ENCODE assay signal across 10 cellular contexts in the genomic region with DNA sequence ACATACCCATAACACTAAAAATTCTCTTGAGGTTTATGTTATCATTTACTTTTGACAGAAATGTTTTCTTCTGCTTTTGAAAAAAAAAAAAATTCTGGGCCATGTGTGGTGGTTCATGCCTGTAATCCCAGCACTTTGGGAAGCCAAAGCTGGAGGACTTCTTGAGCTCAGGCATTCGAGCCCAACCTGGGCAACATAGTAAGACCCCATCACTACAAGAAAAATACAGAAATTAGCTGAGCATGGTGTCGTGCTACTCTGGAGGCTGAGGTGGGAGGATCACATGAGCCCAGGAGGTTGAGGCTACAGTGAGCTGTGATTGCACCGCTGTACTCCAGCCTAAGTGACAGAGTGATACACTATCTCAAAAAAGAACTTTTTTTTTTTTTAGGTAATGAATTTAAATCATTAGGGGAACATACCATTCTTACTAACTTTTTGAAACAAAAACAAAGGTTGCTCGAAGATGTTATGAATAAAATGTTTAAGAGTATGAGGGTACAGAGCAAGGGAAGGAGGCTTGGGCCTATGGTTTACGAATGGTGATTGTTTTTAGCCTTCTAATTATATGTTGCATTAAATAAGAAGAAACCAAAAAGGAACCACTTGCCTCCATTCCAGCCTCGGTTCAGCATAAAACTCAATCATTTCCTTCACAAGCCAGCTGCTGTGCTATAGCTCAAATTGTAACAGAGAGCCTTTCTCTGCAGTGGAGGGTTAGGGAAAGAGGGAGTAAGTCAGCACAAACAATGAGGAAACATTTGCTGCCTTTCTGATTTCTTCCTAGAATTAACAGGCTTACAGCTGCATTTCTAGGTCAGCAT.
DNase-seq lines count a peak whose midpoint lies in the region; ATAC-seq lines count a peak whose summit lies in the region.
"Had no signal": no experiment of that assay in that cellular context is flagged by ENCODE, and none has a peak within 500 bp of the region (broad histone marks: within the 10 kb centered on the region; RNA-seq: fewer than 3 reads in every experiment).

No MANE protein-coding gene starts in this region.

- H3K9me3 Mint-ChIP-seq in naive thymus-derived CD4-positive, alpha-beta T cell, result no peaks in the 10 kb centered on the region
- H3K9me3 Mint-ChIP-seq: IgD-negative memory B cell had no signal

- CTCF ChIA-PET in naive thymus-derived CD4-positive, alpha-beta T cell (lab: Charles Lee), result no interaction called here

- POLR2A ChIA-PET in naive thymus-derived CD4-positive, alpha-beta T cell (lab: Charles Lee), result no interaction called here

- DNase-seq in DMS 273 treated with DMSO at 0.1 percent for 48 hours (lab: John Stamatoyannopoulos, UW) (peak; percentile 13), amniotic epithelial cell (ENCODE audit: low read depth) (peak; percentile 55), right cardiac atrium (no peak), NOMO-1 (lab: John Stamatoyannopoulos, UW; ENCODE audit: unreplicated experiment in 2 of 2) (no peak), NCI-H1092 treated with DMSO at 0.1 percent for 48 hours (lab: John Stamatoyannopoulos, UW) (no peak)
- no peak for DNase-seq in central memory CD4-positive, alpha-beta T cell
- no peak for DNase-seq in naive thymus-derived CD4-positive, alpha-beta T cell
- DNase-seq: Caco-2 had no signal

- H3K27ac Mint-ChIP-seq in naive thymus-derived CD4-positive, alpha-beta T cell, result no peak overlapping the region
- H3K27ac Mint-ChIP-seq: IgD-negative memory B cell had no signal

- WGBS in right cardiac atrium, result 49% methylated on average over 6 of the region's 6 CpGs

- H3K27me3 ChIP-seq in right cardiac atrium (ENCODE audit: control insufficient read depth, insufficient read depth), result no peaks in the 10 kb centered on the region
- H3K27me3 ChIP-seq in rectal smooth muscle tissue (ENCODE audit: control insufficient read depth, insufficient read depth, low read length), result no peaks in the 10 kb centered on the region
- H3K27me3 ChIP-seq in naive thymus-derived CD4-positive, alpha-beta T cell (ENCODE audit: control insufficient read depth in 2 of 2, insufficient read depth in 2 of 2, low read length in 2 of 2), result no peaks in the 10 kb centered on the region

- H3K4me3 ChIP-seq in right cardiac atrium (ENCODE audit: low read length) (peak overlapping the region; percentile 77), rectal smooth muscle tissue (ENCODE audit: low read length) (peak overlapping the region; percentile 36)
- no peak overlapping the region for H3K4me3 ChIP-seq in naive thymus-derived CD4-positive, alpha-beta T cell (ENCODE audit: low read length)

- H3K27ac ChIP-seq in right cardiac atrium (ENCODE audit: low read length) (peak overlapping the region; percentile 99), rectal smooth muscle tissue (ENCODE audit: low read depth, low read length) (peak overlapping the region; percentile 93)
- no peak overlapping the region for H3K27ac ChIP-seq in naive thymus-derived CD4-positive, alpha-beta T cell (ENCODE audit: low read depth, low read length)

- H3K9me3 ChIP-seq in right cardiac atrium (ENCODE audit: control insufficient read depth, low read length), result no peaks in the 10 kb centered on the region
- H3K9me3 ChIP-seq in naive thymus-derived CD4-positive, alpha-beta T cell (ENCODE audit: control insufficient read depth in 2 of 3, low read length in 3 of 3), result no peaks in the 10 kb centered on the region
- H3K9me3 ChIP-seq: Caco-2 had no signal

- H3K4me1 Mint-ChIP-seq in naive thymus-derived CD4-positive, alpha-beta T cell, result peaks cover 0 to 10% (median 5%) of the 10 kb centered on the region in 7 donors

- H3K36me3 ChIP-seq in rectal smooth muscle tissue (ENCODE audit: control insufficient read depth, insufficient read depth, low read length), result no peaks in the 10 kb centered on the region
- H3K36me3 ChIP-seq in naive thymus-derived CD4-positive, alpha-beta T cell (ENCODE audit: control insufficient read depth in 2 of 3, insufficient read depth in 3 of 3, low read length in 3 of 3), result no peaks in the 10 kb centered on the region

- peaks cover 0 to 8% (median 2%) of the 10 kb centered on the region in 5 donors for H3K27me3 Mint-ChIP-seq in naive thymus-derived CD4-positive, alpha-beta T cell

- peaks cover 19% of the 10 kb centered on the region for H3K4me1 ChIP-seq in right cardiac atrium (ENCODE audit: control insufficient read depth, insufficient read depth, low read length)
- peaks cover 51% of the 10 kb centered on the region for H3K4me1 ChIP-seq in rectal smooth muscle tissue (ENCODE audit: control insufficient read depth, insufficient read depth, low read length)
- H3K4me1 ChIP-seq in naive thymus-derived CD4-positive, alpha-beta T cell (ENCODE audit: control insufficient read depth in 2 of 2, insufficient read depth in 2 of 2, low read length in 2 of 2), result no peaks in the 10 kb centered on the region
- H3K4me1 ChIP-seq: Caco-2 had no signal

- H3K9ac ChIP-seq in rectal smooth muscle tissue (ENCODE audit: low read length), result peak overlapping the region; percentile 4

- peak; percentile 17 to 30 for ATAC-seq in right cardiac atrium
- ATAC-seq in naive thymus-derived CD4-positive, alpha-beta T cell, result no peak

- intact Hi-C loops in right cardiac atrium (cut with DNase I), result loop anchor here in 1 of 4 donors (10.0 kb wide), 1 partner anchor 62 kb away; no protein-coding TSS in a partner anchor
- intact Hi-C loops in naive thymus-derived CD4-positive, alpha-beta T cell (cut with micrococcal nuclease), result no loop called here

- H3K4me3 Mint-ChIP-seq in naive thymus-derived CD4-positive, alpha-beta T cell, result no peak overlapping the region
- H3K4me3 Mint-ChIP-seq: IgD-negative memory B cell had no signal

- no peaks in the 10 kb centered on the region for H3K36me3 Mint-ChIP-seq in naive thymus-derived CD4-positive, alpha-beta T cell
- H3K36me3 Mint-ChIP-seq: IgD-negative memory B cell had no signal

Comparison
In these comparisons a context has a peak if more than half of its experiments do, and no peak if none do; other contexts are left out.
1. DNase-seq: peak in DMS 273 treated with DMSO at 0.1 percent for 48 hours (single experiment) and amniotic epithelial cell (single experiment); none in right cardiac atrium (0 of 3), NOMO-1 (0 of 2), central memory CD4-positive, alpha-beta T cell (single experiment), NCI-H1092 treated with DMSO at 0.1 percent for 48 hours (single experiment) and naive thymus-derived CD4-positive, alpha-beta T cell (0 of 9).